In the genomic region with DNA sequence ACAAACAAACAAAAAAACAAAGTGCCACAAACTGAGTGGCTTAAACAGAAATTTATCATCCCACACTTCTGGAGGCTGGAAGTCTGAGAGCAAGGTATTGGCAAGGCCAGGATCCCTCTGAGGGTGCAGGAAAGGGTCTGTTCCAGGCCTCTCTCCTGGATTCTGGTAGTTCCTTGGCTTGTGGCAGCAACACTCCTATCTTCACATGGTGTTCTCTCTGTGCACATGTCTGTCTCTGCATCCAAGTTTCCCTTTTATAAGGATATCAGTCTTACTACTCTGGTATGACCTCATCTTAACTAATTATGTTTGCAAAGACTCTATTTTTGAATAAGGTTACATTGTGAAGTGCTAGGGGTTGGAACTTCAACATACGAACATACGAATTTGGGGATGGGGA, we compare ENCODE assay signal across 1 cellular context.
TF ChIP-seq lines count a peak whose summit lies in the region.

No MANE protein-coding gene starts in this region.

TF ChIP-seq in GM23338, 12 proteins besides CTCF, POLR2A, EP300 and RAD21 (continued from another document):
- TF ChIP-seq, protein P1, sequence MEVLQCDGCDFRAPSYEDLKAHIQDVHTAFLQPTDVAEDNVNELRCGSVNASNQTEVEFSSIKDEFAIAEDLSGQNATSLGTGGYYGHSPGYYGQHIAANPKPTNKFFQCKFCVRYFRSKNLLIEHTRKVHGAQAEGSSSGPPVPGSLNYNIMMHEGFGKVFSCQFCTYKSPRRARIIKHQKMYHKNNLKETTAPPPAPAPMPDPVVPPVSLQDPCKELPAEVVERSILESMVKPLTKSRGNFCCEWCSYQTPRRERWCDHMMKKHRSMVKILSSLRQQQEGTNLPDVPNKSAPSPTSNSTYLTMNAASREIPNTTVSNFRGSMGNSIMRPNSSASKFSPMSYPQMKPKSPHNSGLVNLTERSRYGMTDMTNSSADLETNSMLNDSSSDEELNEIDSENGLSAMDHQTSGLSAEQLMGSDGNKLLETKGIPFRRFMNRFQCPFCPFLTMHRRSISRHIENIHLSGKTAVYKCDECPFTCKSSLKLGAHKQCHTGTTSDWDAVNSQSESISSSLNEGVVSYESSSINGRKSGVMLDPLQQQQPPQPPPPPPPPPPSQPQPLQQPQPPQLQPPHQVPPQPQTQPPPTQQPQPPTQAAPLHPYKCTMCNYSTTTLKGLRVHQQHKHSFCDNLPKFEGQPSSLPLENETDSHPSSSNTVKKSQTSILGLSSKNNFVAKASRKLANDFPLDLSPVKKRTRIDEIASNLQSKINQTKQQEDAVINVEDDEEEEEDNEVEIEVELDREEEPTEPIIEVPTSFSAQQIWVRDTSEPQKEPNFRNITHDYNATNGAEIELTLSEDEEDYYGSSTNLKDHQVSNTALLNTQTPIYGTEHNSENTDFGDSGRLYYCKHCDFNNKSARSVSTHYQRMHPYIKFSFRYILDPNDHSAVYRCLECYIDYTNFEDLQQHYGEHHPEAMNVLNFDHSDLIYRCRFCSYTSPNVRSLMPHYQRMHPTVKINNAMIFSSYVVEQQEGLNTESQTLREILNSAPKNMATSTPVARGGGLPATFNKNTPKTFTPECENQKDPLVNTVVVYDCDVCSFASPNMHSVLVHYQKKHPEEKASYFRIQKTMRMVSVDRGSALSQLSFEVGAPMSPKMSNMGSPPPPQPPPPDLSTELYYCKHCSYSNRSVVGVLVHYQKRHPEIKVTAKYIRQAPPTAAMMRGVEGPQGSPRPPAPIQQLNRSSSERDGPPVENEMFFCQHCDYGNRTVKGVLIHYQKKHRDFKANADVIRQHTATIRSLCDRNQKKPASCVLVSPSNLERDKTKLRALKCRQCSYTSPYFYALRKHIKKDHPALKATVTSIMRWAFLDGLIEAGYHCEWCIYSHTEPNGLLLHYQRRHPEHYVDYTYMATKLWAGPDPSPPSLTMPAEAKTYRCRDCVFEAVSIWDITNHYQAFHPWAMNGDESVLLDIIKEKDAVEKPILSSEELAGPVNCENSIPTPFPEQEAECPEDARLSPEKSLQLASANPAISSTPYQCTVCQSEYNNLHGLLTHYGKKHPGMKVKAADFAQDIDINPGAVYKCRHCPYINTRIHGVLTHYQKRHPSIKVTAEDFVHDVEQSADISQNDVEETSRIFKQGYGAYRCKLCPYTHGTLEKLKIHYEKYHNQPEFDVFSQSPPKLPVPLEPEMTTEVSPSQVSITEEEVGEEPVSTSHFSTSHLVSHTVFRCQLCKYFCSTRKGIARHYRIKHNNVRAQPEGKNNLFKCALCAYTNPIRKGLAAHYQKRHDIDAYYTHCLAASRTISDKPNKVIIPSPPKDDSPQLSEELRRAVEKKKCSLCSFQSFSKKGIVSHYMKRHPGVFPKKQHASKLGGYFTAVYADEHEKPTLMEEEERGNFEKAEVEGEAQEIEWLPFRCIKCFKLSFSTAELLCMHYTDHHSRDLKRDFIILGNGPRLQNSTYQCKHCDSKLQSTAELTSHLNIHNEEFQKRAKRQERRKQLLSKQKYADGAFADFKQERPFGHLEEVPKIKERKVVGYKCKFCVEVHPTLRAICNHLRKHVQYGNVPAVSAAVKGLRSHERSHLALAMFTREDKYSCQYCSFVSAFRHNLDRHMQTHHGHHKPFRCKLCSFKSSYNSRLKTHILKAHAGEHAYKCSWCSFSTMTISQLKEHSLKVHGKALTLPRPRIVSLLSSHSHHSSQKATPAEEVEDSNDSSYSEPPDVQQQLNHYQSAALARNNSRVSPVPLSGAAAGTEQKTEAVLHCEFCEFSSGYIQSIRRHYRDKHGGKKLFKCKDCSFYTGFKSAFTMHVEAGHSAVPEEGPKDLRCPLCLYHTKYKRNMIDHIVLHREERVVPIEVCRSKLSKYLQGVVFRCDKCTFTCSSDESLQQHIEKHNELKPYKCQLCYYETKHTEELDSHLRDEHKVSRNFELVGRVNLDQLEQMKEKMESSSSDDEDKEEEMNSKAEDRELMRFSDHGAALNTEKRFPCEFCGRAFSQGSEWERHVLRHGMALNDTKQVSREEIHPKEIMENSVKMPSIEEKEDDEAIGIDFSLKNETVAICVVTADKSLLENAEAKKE (CRISPR knock-in tag; IDR thresholded peaks at IDR 0.05): no peak
- TF ChIP-seq ZNF331 (CRISPR knock-in tag; IDR thresholded peaks at IDR 0.05; ENCODE audit: low read depth) (no peak), ZNF114 (CRISPR knock-in tag; IDR thresholded peaks at IDR 0.05) (no peak), EZH2phosphoT487 (IDR thresholded peaks at IDR 0.05; ENCODE audit: unreplicated experiment) (no peak), CREB1 (CRISPR knock-in tag; IDR thresholded peaks at IDR 0.05; ENCODE audit: low read depth) (no peak), JUNB (IDR thresholded peaks at IDR 0.05; ENCODE audit: unreplicated experiment) (no peak), EZH2 (IDR thresholded peaks at IDR 0.05; ENCODE audit: low read depth, unreplicated experiment) (no peak), REST (IDR thresholded peaks at IDR 0.05; ENCODE audit: unreplicated experiment) (no peak), POLR2AphosphoS5 (IDR thresholded peaks at IDR 0.05; ENCODE audit: low read depth) (no peak)
